10 cellular contexts compared by ENCODE assay signal in genomic region chr9:118643118-118643517, GRCh38.
DNase-seq lines count a peak whose midpoint lies in the region; TF ChIP-seq lines count a peak whose summit lies in the region.
"Had no signal": no experiment of that assay in that cellular context is flagged by ENCODE, and none has a peak within 500 bp of the region (broad histone marks: within the 10 kb centered on the region; RNA-seq: fewer than 3 reads in every experiment).

No MANE protein-coding gene starts in this region.

- H3K9me3 ChIP-seq in adipocyte (ENCODE audit: control insufficient read depth, low read length) (peaks cover 28% of the 10 kb centered on the region), skeletal muscle satellite cell (replicated peaks; ENCODE audit: low read length) (peaks cover 4% of the 10 kb centered on the region)

- no peak overlapping the region for H3K27ac Mint-ChIP-seq in type B pancreatic cell
- H3K27ac Mint-ChIP-seq: activated T-helper 2 cell treated with anti-CD3 and anti-CD28 coated beads, Interferon-gamma antibody, Interleukin-2, Interleukin-4, amounts not matched to agents 10 μg/mL and 5 μg/mL and 100 μg/mL, durations not matched to agents 14 hours and 24 hours and 36 hours had no signal

- no peak for TF ChIP-seq CTCF in type B pancreatic cell (conservative IDR thresholded peaks at IDR 0.05)

- H3K36me3 ChIP-seq in adipocyte (ENCODE audit: control insufficient read depth, insufficient read depth, low read length, severe bottlenecking) (no peaks in the 10 kb centered on the region), skeletal muscle satellite cell (ENCODE audit: insufficient read depth, low read length) (no peaks in the 10 kb centered on the region)

- H3K27me3 Mint-ChIP-seq in type B pancreatic cell, result no peaks in the 10 kb centered on the region

- H3K9ac ChIP-seq in adipocyte (ENCODE audit: low read length) (no peak overlapping the region), skeletal muscle satellite cell (ENCODE audit: low read depth, low read length) (peak overlapping the region; percentile 35)

- no peaks in the 10 kb centered on the region for H3K4me1 Mint-ChIP-seq in type B pancreatic cell (ENCODE audit: unreplicated experiment)

- no peaks in the 10 kb centered on the region for H3K4me1 ChIP-seq in adipocyte (ENCODE audit: control insufficient read depth, insufficient read depth, low read length)
- peaks cover 29% of the 10 kb centered on the region for H3K4me1 ChIP-seq in skeletal muscle satellite cell (ENCODE audit: control insufficient read depth, insufficient read depth, low read length)

- H3K4me2 ChIP-seq in skeletal muscle satellite cell (ENCODE audit: low read length), result peak overlapping the region; percentile 34

- peaks cover 5% of the 10 kb centered on the region for H3K9me3 Mint-ChIP-seq in type B pancreatic cell

- DNase-seq in HT-29 (ENCODE audit: low spot score), result peak; percentile 58
- peak; percentile 0 for DNase-seq in adipocyte (ENCODE audit: low read depth)
- peak; percentile 50 for DNase-seq in iris pigment epithelial cell (ENCODE audit: low read depth)
- DNase-seq in foreskin melanocyte, result no peak
- DNase-seq in type B pancreatic cell (ENCODE audit: extremely low spot score, unreplicated experiment), result no peak
- no peak for DNase-seq in NAMALWA (ENCODE audit: low spot score)
- DNase-seq in NCI-H345 treated with DMSO at 0.1 percent for 48 hours (lab: John Stamatoyannopoulos, UW; ENCODE audit: unreplicated experiment), result no peak

- H3K27me3 ChIP-seq in adipocyte (replicated peaks; ENCODE audit: control insufficient read depth, insufficient read depth, low read length) (no peaks in the 10 kb centered on the region), skeletal muscle satellite cell (ENCODE audit: control insufficient read depth, insufficient read depth, low read length) (no peaks in the 10 kb centered on the region)

- H3K4me3 Mint-ChIP-seq in type B pancreatic cell, result no peak overlapping the region

- H3K36me3 Mint-ChIP-seq in type B pancreatic cell, result peaks cover 3% of the 10 kb centered on the region

- H3K4me3 ChIP-seq in adipocyte (ENCODE audit: low read length), result no peak overlapping the region
- H3K4me3 ChIP-seq in skeletal muscle satellite cell (ENCODE audit: low read length), result peak overlapping the region; percentile 17
- H3K4me3 ChIP-seq: K562 had no signal

Comparison
In these comparisons a context has a peak if more than half of its experiments do, and no peak if none do; other contexts are left out.
1. DNase-seq: peak in HT-29 (single experiment), adipocyte (single experiment) and iris pigment epithelial cell (single experiment); none in foreskin melanocyte (single experiment), type B pancreatic cell (single experiment), NAMALWA (single experiment) and NCI-H345 treated with DMSO at 0.1 percent for 48 hours (single experiment).